Comparison of ENCODE assay signal across 12 cellular contexts in genomic region chr9:111891910-111892499, GRCh38. TPM values are rescaled to one million over a fixed set of nuclear protein-coding genes. Genes with fewer than 3 reads are reported as not detected.
DNase-seq lines count a peak whose midpoint lies in the region; ATAC-seq, FAIRE-seq and TF ChIP-seq lines count a peak whose summit lies in the region.
"Had no signal": no experiment of that assay in that cellular context is flagged by ENCODE, and none has a peak within 500 bp of the region (broad histone marks: within the 10 kb centered on the region; RNA-seq: fewer than 3 reads in every experiment).

No MANE protein-coding gene starts in this region.

- H3K27me3 Mint-ChIP-seq in neural crest cell (ENCODE audit: low read depth), result no peaks in the 10 kb centered on the region
- no peaks in the 10 kb centered on the region for H3K27me3 Mint-ChIP-seq in natural killer cell treated with Interleukin-12 subunit alpha and Interleukin-12 subunit beta and Interleukin-15 and Interleukin-18, amount 100 ng/mL, for 72 hours

- H3K9me3 Mint-ChIP-seq in neural crest cell, result no peaks in the 10 kb centered on the region
- H3K9me3 Mint-ChIP-seq in natural killer cell treated with Interleukin-12 subunit alpha and Interleukin-12 subunit beta and Interleukin-15 and Interleukin-18, amount 100 ng/mL, for 72 hours, result no peaks in the 10 kb centered on the region
- H3K9me3 Mint-ChIP-seq: stimulated activated effector memory CD8-positive, alpha-beta T cell treated with anti-CD3 and anti-CD28 coated beads, Interleukin-12 subunit alpha, Interleukin-12 subunit beta, amount 100 ng/mL, for 72 hours had no signal

- no peak overlapping the region for H3K27ac Mint-ChIP-seq in neural crest cell (ENCODE audit: unreplicated experiment)
- H3K27ac Mint-ChIP-seq in natural killer cell treated with Interleukin-12 subunit alpha and Interleukin-12 subunit beta and Interleukin-15 and Interleukin-18, amount 100 ng/mL, for 72 hours, result no peak overlapping the region
- H3K27ac Mint-ChIP-seq: stimulated activated effector memory CD8-positive, alpha-beta T cell treated with anti-CD3 and anti-CD28 coated beads, Interleukin-12 subunit alpha, Interleukin-12 subunit beta, amount 100 ng/mL, for 72 hours had no signal

- peak; percentile 13 for DNase-seq in GM12891 (ENCODE audit: insufficient read length, low spot score)
- DNase-seq in HuH-7.5 (ENCODE audit: low spot score), result peak; percentile 63
- no peak for DNase-seq in neural crest cell (ENCODE audit: low read depth, low spot score)
- no peak for DNase-seq in GF-D8 (lab: John Stamatoyannopoulos, UW)
- DNase-seq in natural killer cell treated with Interleukin-12 subunit alpha and Interleukin-12 subunit beta and Interleukin-15 and Interleukin-18, amount 100 ng/mL, for 72 hours (ENCODE audit: low spot score), result no peak
- DNase-seq: activated T-cell treated with anti-CD3 and anti-CD28 coated beads, Interleukin-2, amount 50 U/mL, for 1 hour; cortex of kidney; right cardiac atrium had no signal

- H3K27ac ChIP-seq in VCaP, result peak overlapping the region; percentile 64

- TF ChIP-seq CTCF in VCaP (conservative IDR thresholded peaks at IDR 0.05), result no peak
- no peak for TF ChIP-seq CTCF in neural crest cell (conservative IDR thresholded peaks at IDR 0.05)

- FAIRE-seq in GM12891 (lab: Jason Lieb, UNC), result no peak

- peaks cover 6% of the 10 kb centered on the region for H3K4me1 Mint-ChIP-seq in neural crest cell
- peaks cover 3 to 5% of the 10 kb centered on the region in 2 donors for H3K4me1 Mint-ChIP-seq in natural killer cell treated with Interleukin-12 subunit alpha and Interleukin-12 subunit beta and Interleukin-15 and Interleukin-18, amount 100 ng/mL, for 72 hours (ENCODE audit: low read depth in 2 of 2)
- H3K4me1 Mint-ChIP-seq: stimulated activated effector memory CD8-positive, alpha-beta T cell treated with anti-CD3 and anti-CD28 coated beads, Interleukin-12 subunit alpha, Interleukin-12 subunit beta, amount 100 ng/mL, for 72 hours had no signal

- ATAC-seq in HG03095 (IDR thresholded peaks at IDR 0.05; ENCODE audit: unreplicated experiment) (no peak), HG03520 (IDR thresholded peaks at IDR 0.05; ENCODE audit: unreplicated experiment) (no peak)
- ATAC-seq in natural killer cell treated with Interleukin-12 subunit alpha and Interleukin-12 subunit beta and Interleukin-15 and Interleukin-18, amount 100 ng/mL, for 72 hours, result no peak
- ATAC-seq: right cardiac atrium; stimulated activated effector memory CD8-positive, alpha-beta T cell treated with anti-CD3 and anti-CD28 coated beads, Interleukin-12 subunit alpha, Interleukin-12 subunit beta, amount 100 ng/mL, for 72 hours had no signal

- peak overlapping the region; percentile 7 for H3K4me3 Mint-ChIP-seq in neural crest cell
- no peak overlapping the region for H3K4me3 Mint-ChIP-seq in natural killer cell treated with Interleukin-12 subunit alpha and Interleukin-12 subunit beta and Interleukin-15 and Interleukin-18, amount 100 ng/mL, for 72 hours
- H3K4me3 Mint-ChIP-seq: stimulated activated effector memory CD8-positive, alpha-beta T cell treated with anti-CD3 and anti-CD28 coated beads, Interleukin-12 subunit alpha, Interleukin-12 subunit beta, amount 100 ng/mL, for 72 hours had no signal

- H3K36me3 Mint-ChIP-seq in neural crest cell (ENCODE audit: low read depth), result no peaks in the 10 kb centered on the region
- no peaks in the 10 kb centered on the region for H3K36me3 Mint-ChIP-seq in natural killer cell treated with Interleukin-12 subunit alpha and Interleukin-12 subunit beta and Interleukin-15 and Interleukin-18, amount 100 ng/mL, for 72 hours

- TF ChIP-seq POLR2A in GM12891 (IDR thresholded peaks at IDR 0.05; ENCODE audit: low read depth, low read length), result no peak

TF ChIP-seq in GM12891, 5 proteins besides CTCF, POLR2A, EP300 and RAD21:
- no peak for TF ChIP-seq SPI1 (IDR thresholded peaks at IDR 0.05; ENCODE audit: low read depth, low read length)

RNA-seq across cellular contexts. Expression of gene UGCG, which starts 4.6 kb away (rescaled TPM):
- polyA plus RNA-seq in GM12891 (2012; ENCODE audit: low read depth, missing spikeins), result 33.7 TPM
- total RNA-seq in neural crest cell, result 20.6 and 21.2 TPM in 2 replicates
- total RNA-seq in natural killer cell treated with Interleukin-12 subunit alpha and Interleukin-12 subunit beta and Interleukin-15 and Interleukin-18, amount 100 ng/mL, for 72 hours, result 10 to 100 TPM; 14.8 to 19.0 TPM

Comparison
In these comparisons a context has a peak if more than half of its experiments do, and no peak if none do; other contexts are left out.
1. DNase-seq: peak in GM12891 (single experiment) and HuH-7.5 (single experiment); none in neural crest cell (single experiment), GF-D8 (single experiment) and natural killer cell treated with Interleukin-12 subunit alpha and Interleukin-12 subunit beta and Interleukin-15 and Interleukin-18, amount 100 ng/mL, for 72 hours (single experiment).